17 cellular contexts compared by ENCODE assay signal in the genomic region with DNA sequence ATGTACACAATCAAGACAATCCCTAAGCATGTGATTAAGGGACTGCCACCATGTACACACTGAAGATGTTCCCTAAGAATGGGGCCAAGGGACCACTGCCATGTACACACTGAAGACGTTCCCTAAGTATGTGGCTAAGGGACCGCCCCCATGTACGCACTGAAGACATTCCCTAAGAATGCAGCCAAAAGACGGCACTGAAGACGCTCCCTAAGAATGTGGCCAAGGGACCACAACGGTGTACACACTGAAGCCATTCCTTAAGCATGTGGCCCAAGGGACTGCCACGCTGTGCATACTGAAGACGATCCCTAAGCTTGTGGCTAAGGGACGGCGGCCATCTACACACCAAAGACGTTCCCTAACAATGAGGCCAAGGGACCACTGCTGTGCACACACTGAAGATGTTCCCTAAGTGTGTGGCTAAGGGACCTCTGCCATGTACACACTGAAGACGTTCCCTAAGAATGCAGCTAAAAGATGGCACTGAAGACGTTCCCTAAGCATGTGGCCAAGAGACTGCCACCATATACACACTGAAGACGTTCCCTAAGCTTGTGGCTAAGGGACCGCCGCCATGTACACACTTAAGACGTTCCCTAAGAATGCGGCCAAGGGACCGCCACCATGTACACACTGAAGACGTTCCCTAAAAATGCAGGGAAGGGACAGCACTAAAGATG. TPM values are rescaled to one million over a fixed set of nuclear protein-coding genes. Genes with fewer than 3 reads are reported as not detected.
DNase-seq lines count a peak whose midpoint lies in the region; ATAC-seq, FAIRE-seq and TF ChIP-seq lines count a peak whose summit lies in the region.
"Had no signal": no experiment of that assay in that cellular context is flagged by ENCODE, and none has a peak within 500 bp of the region (broad histone marks: within the 10 kb centered on the region; RNA-seq: fewer than 3 reads in every experiment).

No MANE protein-coding gene starts in this region.

- 89% methylated on average over 20 of the region's 20 CpGs; no CpG with 5 or more reads in 1 of the 2 experiments for WGBS in H1 (ENCODE audit: extremely low coverage in 1 of 2, insufficient coverage in 1 of 2, insufficient read length in 1 of 2, insufficient replicate concordance in 2 of 2, low coverage in 1 of 2, low lambda C conversion rate in 2 of 2, missing lambda C conversion rate in 1 of 2), 2 experiments
- WGBS in neuronal stem cell (ENCODE audit: extremely low coverage in 2 of 2, insufficient read length in 2 of 2, insufficient replicate concordance in 1 of 2), 2 donors = no CpG with 5 or more reads among the region's 20 CpGs

- TF ChIP-seq RAD21 in H1 (IDR thresholded peaks at IDR 0.05 in 1 of 2, conservative IDR thresholded peaks at IDR 0.05 in 1 of 2; ENCODE audit: low read depth in 2 of 2, low read length in 2 of 2) = no peak; a peak in 1 of 4 replicates

- H2BK20ac ChIP-seq in H1 (ENCODE audit: low read length) = no peak overlapping the region

- peaks cover 57% of the 10 kb centered on the region for H3K4me1 ChIP-seq in Caco-2
- H3K4me1 ChIP-seq in H1 (replicated peaks in 1 of 4; ENCODE audit: control insufficient read depth in 3 of 4, insufficient read depth in 4 of 4, low read length in 3 of 4) = peaks cover 0 to 3% (median 0%) of the 10 kb centered on the region in 4 experiments; a peak in 3 of 7 replicates
- peaks cover 0 to 4% of the 10 kb centered on the region in 2 donors for H3K4me1 ChIP-seq in neuronal stem cell (ENCODE audit: control insufficient read depth in 2 of 2, insufficient read depth in 1 of 2, low read depth in 1 of 2, low read length in 2 of 2)
- H3K4me1 ChIP-seq: BLaER1 treated with 17β-estradiol and CSF1 and Interleukin-3, amounts not matched to agents 10 nM and 100 nM had no signal

- no peak overlapping the region for H3K18ac ChIP-seq in H1 (ENCODE audit: extremely low read depth, low read length)
- peak overlapping the region; percentile 56 for H3K18ac ChIP-seq in neuronal stem cell (ENCODE audit: low read length)

- H3K9me3 Mint-ChIP-seq in Caco-2 (ENCODE audit: unreplicated experiment) = no peaks in the 10 kb centered on the region

- H3K79me1 ChIP-seq in H1 (ENCODE audit: low read depth, low read length) (peaks cover 28% of the 10 kb centered on the region), neuronal stem cell (ENCODE audit: low read depth, low read length) (peaks cover 20% of the 10 kb centered on the region)

- H4K20me1 ChIP-seq in H1 (replicated peaks in 1 of 2; ENCODE audit: control insufficient read depth in 1 of 2, insufficient read depth in 2 of 2, low read length in 2 of 2) = peaks cover 0 to 3% of the 10 kb centered on the region in 2 experiments

- H3K14ac ChIP-seq in H1 (ENCODE audit: insufficient read length) (no peak overlapping the region), neuronal stem cell (ENCODE audit: low read length) (no peak overlapping the region)

- TF ChIP-seq POLR2A in H1 (IDR thresholded peaks at IDR 0.05; ENCODE audit: control extremely low read depth in 1 of 2, low read depth in 2 of 2, low read length in 2 of 2) = no peak
- TF ChIP-seq POLR2A in GM12892 (IDR thresholded peaks at IDR 0.05; ENCODE audit: low read depth, low read length) = no peak

- H3K56ac ChIP-seq in H1 (replicated peaks; ENCODE audit: insufficient read length, low read depth, low read length) = no peak overlapping the region

- peaks cover 19 to 87% of the 10 kb centered on the region in 2 experiments for H3K79me2 ChIP-seq in H1 (ENCODE audit: control insufficient read depth in 1 of 2, insufficient read depth in 2 of 2, low read length in 2 of 2)

- no peak for TF ChIP-seq EP300 in H1 (IDR thresholded peaks at IDR 0.05; ENCODE audit: borderline replicate concordance in 1 of 2, low read depth in 2 of 2, low read length in 2 of 2)

- H4K5ac ChIP-seq in H1 (ENCODE audit: insufficient read length, low read depth, low read length) = no peak overlapping the region

- H3K4me3 Mint-ChIP-seq in Caco-2 (ENCODE audit: unreplicated experiment) = no peak overlapping the region
- H3K4me3 Mint-ChIP-seq: IgD-negative memory B cell had no signal

- H3K27me3 Mint-ChIP-seq in Caco-2 (ENCODE audit: insufficient read depth, unreplicated experiment) = no peaks in the 10 kb centered on the region
- H3K27me3 Mint-ChIP-seq: IgD-negative memory B cell had no signal

- DNase-seq in Caco-2 (peak in 1 of 2 experiments; percentile 68), HEK293T (ENCODE audit: extremely low spot score) (no peak), H1 (ENCODE audit: low read depth in 1 of 2, low spot score in 2 of 2) (peak in 1 of 2 experiments; percentile 48), neuronal stem cell (ENCODE audit: low spot score) (no peak), GM12892 (ENCODE audit: insufficient read length) (no peak), RCC 7860 (ENCODE audit: low spot score) (no peak), NCI-H2107 treated with DMSO at 0.1 percent for 48 hours (lab: John Stamatoyannopoulos, UW; ENCODE audit: unreplicated experiment) (no peak)
- DNase-seq: NCI-H1930; NCI-H2171; NCI-H446 treated with DMSO at 0.1 percent for 48 hours; NK-92 treated with Interleukin-12 subunit alpha and Interleukin-12 subunit beta, amount 100 ng/mL, for 24 hours; OCI-M1 had no signal

- peak overlapping the region; percentile 96 for H3K27ac Mint-ChIP-seq in Caco-2 (ENCODE audit: unreplicated experiment)
- H3K27ac Mint-ChIP-seq: IgD-negative memory B cell had no signal

- peaks cover 37% of the 10 kb centered on the region for H3K36me3 Mint-ChIP-seq in Caco-2 (ENCODE audit: insufficient read depth, unreplicated experiment)
- H3K36me3 Mint-ChIP-seq: IgD-negative memory B cell had no signal

- H3K36me3 ChIP-seq in Caco-2 (ENCODE audit: control insufficient read depth, insufficient read depth, low read length) = 0 out of 2 replicates have a peak, but pooled peaks cover 1% of the 10 kb centered on the region
- H3K36me3 ChIP-seq in H1 (ENCODE audit: control insufficient read depth in 2 of 4, insufficient read depth in 4 of 4, low read length in 3 of 4) = peaks cover 0 to 3% (median 0%) of the 10 kb centered on the region in 4 experiments; a peak in 3 of 8 replicates
- peaks cover 0 to 5% of the 10 kb centered on the region in 2 donors for H3K36me3 ChIP-seq in neuronal stem cell (replicated peaks in 1 of 2; ENCODE audit: control insufficient read depth in 2 of 2, insufficient read depth in 2 of 2, low read length in 2 of 2)

- no peak overlapping the region for H3K4me3 ChIP-seq in Caco-2 (ENCODE audit: low read depth, low read length)
- H3K4me3 ChIP-seq in H1 (ENCODE audit: extremely low read depth in 1 of 4, insufficient read depth in 2 of 4, low read depth in 3 of 4, low read length in 4 of 4) = no peak overlapping the region
- H3K4me3 ChIP-seq in neuronal stem cell (ENCODE audit: low read length in 2 of 2) = no peak overlapping the region
- H3K4me3 ChIP-seq: BLaER1 treated with 17β-estradiol and CSF1 and Interleukin-3, amounts not matched to agents 10 nM and 100 nM had no signal

- no peak for ATAC-seq in GM21360 (IDR thresholded peaks at IDR 0.05; ENCODE audit: unreplicated experiment)

- no peak overlapping the region for H3K9ac ChIP-seq in H1 (replicated peaks in 1 of 4; ENCODE audit: extremely low read depth in 1 of 4, low read depth in 3 of 4, low read length in 3 of 4)
- no peak overlapping the region for H3K9ac ChIP-seq in neuronal stem cell (ENCODE audit: low read depth, low read length, poor library complexity)
- H3K9ac ChIP-seq: BLaER1 treated with 17β-estradiol and CSF1 and Interleukin-3, amounts not matched to agents 10 nM and 100 nM had no signal

- H4K8ac ChIP-seq in H1 (ENCODE audit: extremely low read depth, insufficient read depth, low read length) = no peak overlapping the region
- no peak overlapping the region for H4K8ac ChIP-seq in neuronal stem cell (ENCODE audit: low read depth, low read length)

- peak overlapping the region; percentile 16; the same call in 1 of the 2 replicates for H2BK5ac ChIP-seq in H1 (ENCODE audit: low read depth, low read length)
- no peak overlapping the region for H2BK5ac ChIP-seq in neuronal stem cell (ENCODE audit: low read length)

- POLR2A ChIA-PET in Caco-2 (lab: Charles Lee) = no interaction called here
- POLR2A ChIA-PET in HEK293T (lab: Yijun Ruan, JAX) = no interaction called here
- POLR2A ChIA-PET in H1 (lab: Charles Lee; ENCODE audit: partially characterized antibody) = no interaction called here

- FAIRE-seq in H1 (lab: Jason Lieb, UNC) (peak; percentile 66), GM12892 (lab: Jason Lieb, UNC) (no peak), RCC 7860 (lab: Jason Lieb, UNC) (no peak)
- FAIRE-seq: A204.1 had no signal

- H3K27ac ChIP-seq in H1 (ENCODE audit: low read depth, low read length) = no peak overlapping the region
- H3K27ac ChIP-seq in neuronal stem cell (replicated peaks; ENCODE audit: low read length) = no peak overlapping the region
- H3K27ac ChIP-seq: BLaER1 treated with 17β-estradiol and CSF1 and Interleukin-3, amounts not matched to agents 10 nM and 100 nM; RWPE1 had no signal

- H3K27me3 ChIP-seq in Caco-2 (replicated peaks; ENCODE audit: control insufficient read depth, insufficient read depth, low read length) = no peaks in the 10 kb centered on the region
- H3K27me3 ChIP-seq in H1 (replicated peaks in 1 of 4; ENCODE audit: control insufficient read depth in 3 of 4, extremely low read depth in 1 of 4, insufficient read depth in 3 of 4, low read length in 3 of 4) = no peaks in the 10 kb centered on the region
- no peaks in the 10 kb centered on the region for H3K27me3 ChIP-seq in neuronal stem cell (ENCODE audit: control insufficient read depth in 3 of 3, insufficient read depth in 3 of 3, low read depth in 1 of 3, low read length in 3 of 3)
- H3K27me3 ChIP-seq: BLaER1 treated with 17β-estradiol and CSF1 and Interleukin-3, amounts not matched to agents 10 nM and 100 nM had no signal

- H3K9me3 ChIP-seq in Caco-2 (no peaks in the 10 kb centered on the region), H1 (ENCODE audit: insufficient read depth in 2 of 2, low read depth in 1 of 2, low read length in 1 of 2) (peaks cover 6 to 7% of the 10 kb centered on the region in 2 experiments; a peak in 3 of 4 replicates), neuronal stem cell (replicated peaks in 1 of 2; ENCODE audit: control insufficient read depth in 2 of 2, insufficient read depth in 1 of 2, low read depth in 1 of 2, low read length in 2 of 2) (peaks cover 0 to 5% of the 10 kb centered on the region in 2 donors)

- H2BK12ac ChIP-seq in H1 (ENCODE audit: low read depth, low read length) (peak overlapping the region; percentile 45; the same call in 1 of the 2 replicates), neuronal stem cell (ENCODE audit: low read length) (no peak overlapping the region)

- H3K4me2 ChIP-seq in H1 (ENCODE audit: insufficient read depth in 1 of 2, low read depth in 2 of 2, low read length in 2 of 2) (no peak overlapping the region), neuronal stem cell (ENCODE audit: insufficient read depth, low read length, poor library complexity, severe bottlenecking) (no peak overlapping the region)
- H3K4me2 ChIP-seq: BLaER1 treated with 17β-estradiol and CSF1 and Interleukin-3, amounts not matched to agents 10 nM and 100 nM had no signal

- peaks cover 33% of the 10 kb centered on the region for H3K4me1 Mint-ChIP-seq in Caco-2 (ENCODE audit: low read depth, unreplicated experiment)

- CTCF ChIA-PET in Caco-2 (lab: Charles Lee) (no interaction called here), HEK293T (lab: Yijun Ruan, JAX) (no interaction called here), H1 (lab: Charles Lee; ENCODE audit: partially characterized antibody) (no interaction called here)

- peak overlapping the region; percentile 46 for H2BK15ac ChIP-seq in H1 (ENCODE audit: low read length)
- H2BK15ac ChIP-seq in neuronal stem cell (ENCODE audit: low read length) = no peak overlapping the region

- H3K23ac ChIP-seq in H1 (ENCODE audit: insufficient read length) (no peak overlapping the region), neuronal stem cell (ENCODE audit: low read depth, low read length, poor library complexity) (no peak overlapping the region)

- BruUV-seq in Caco-2 (replicated peaks; lab: Mats Ljungman, UMichigan) = no TSS peak

- intact Hi-C loops in Caco-2 (cut with micrococcal nuclease; ENCODE audit: unreplicated experiment) = no loop called here

- H2AFZ ChIP-seq in H1 (ENCODE audit: low read length) (no peak overlapping the region), neuronal stem cell (ENCODE audit: low read length) (no peak overlapping the region)

- H3K4ac ChIP-seq in H1 (replicated peaks; ENCODE audit: insufficient read length, low read depth, low read length) (no peak overlapping the region), neuronal stem cell (ENCODE audit: low read length) (no peak overlapping the region)

- H2AK5ac ChIP-seq in H1 (ENCODE audit: low read depth, low read length) (peak overlapping the region; percentile 71; the same call in 1 of the 2 replicates), neuronal stem cell (ENCODE audit: low read depth, low read length) (no peak overlapping the region)

- no peak overlapping the region for H2BK120ac ChIP-seq in H1 (replicated peaks; ENCODE audit: low read depth, low read length)
- H2BK120ac ChIP-seq in neuronal stem cell (ENCODE audit: low read depth, low read length) = no peak overlapping the region

- H3K23me2 ChIP-seq in H1 (ENCODE audit: low read depth, low read length) = no peaks in the 10 kb centered on the region

- TF ChIP-seq CTCF in Caco-2 (IDR thresholded peaks at IDR 0.05; ENCODE audit: insufficient read depth in 1 of 2, low read depth in 1 of 2, low read length in 1 of 2, severe bottlenecking in 1 of 2, unreplicated experiment in 1 of 2) = no peak
- no peak for TF ChIP-seq CTCF in H1 (IDR thresholded peaks at IDR 0.05; ENCODE audit: control extremely low read depth in 1 of 3, insufficient read depth in 1 of 3, low read depth in 1 of 3, low read length in 3 of 3)

- peak overlapping the region; percentile 20 for H4K91ac ChIP-seq in H1 (replicated peaks; ENCODE audit: insufficient read length, low read length)
- H4K91ac ChIP-seq in neuronal stem cell (ENCODE audit: low read depth, low read length, poor library complexity) = peak overlapping the region; percentile 74

RNA-seq across cellular contexts. Expression of a gene that starts 26.4 kb away (rescaled TPM):
- total RNA-seq in Caco-2 (2022) = 54.2 and 64.1 TPM in 2 replicates
- 29.1 and 35.1 TPM in 2 replicates for total RNA-seq in H1 (2021; fragmentation: NEBNext Ultra II Directional; extraction: Animal tissue kit (Norgen Biotek cat#: 25700))
- 43.4 and 46.8 TPM in 2 replicates for polyA plus RNA-seq in H1 (2011; rRNA removed)
- polyA plus RNA-seq in H1 (2011; cell fraction: cytosol; rRNA removed) = 36.5 TPM
- 54.8 TPM for polyA plus RNA-seq in H1 (2011; cell fraction: nucleus; rRNA removed)
- polyA plus RNA-seq in H1 (2012, experiment 1 of 2) = 29.2 to 34.0 TPM (median 33.8 TPM) in 4 replicates
- polyA plus RNA-seq in H1 (2012, experiment 2 of 2) = 30.9 TPM
- polyA plus RNA-seq in H1 (2013, experiment 1 of 2) = 22.1 TPM
- polyA plus RNA-seq in H1 (2013, experiment 2 of 2) = 23.6 TPM
- 51.6 and 57.5 TPM in 2 replicates for polyA minus RNA-seq in H1 (2011; rRNA and poly(A)+ RNA removed)
- 15.0 TPM for polyA minus RNA-seq in H1 (2011; cell fraction: cytosol; rRNA and poly(A)+ RNA removed)
- polyA minus RNA-seq in H1 (2011; cell fraction: nucleus; rRNA and poly(A)+ RNA removed) = 45.8 TPM
- polyA plus RNA-seq in neuronal stem cell (2013, experiment 1 of 2) = 24.5 TPM
- 24.6 TPM for polyA plus RNA-seq in neuronal stem cell (2013, experiment 2 of 2)
- 16.3 TPM for polyA plus RNA-seq in GM12892 (2012; ENCODE audit: missing spikeins)

RNA-seq across cellular contexts. Expression of a gene that starts 26.4 kb away (rescaled TPM):
- total RNA-seq in Caco-2 (2022) = 63.7 and 68.8 TPM in 2 replicates
- total RNA-seq in H1 (2021; fragmentation: NEBNext Ultra II Directional; extraction: Animal tissue kit (Norgen Biotek cat#: 25700)) = 45.8 and 46.4 TPM in 2 replicates
- polyA plus RNA-seq in H1 (2011; rRNA removed) = 28.5 and 41.4 TPM in 2 replicates
- polyA plus RNA-seq in H1 (2011; cell fraction: cytosol; rRNA removed) = 33.4 TPM
- 34.7 TPM for polyA plus RNA-seq in H1 (2011; cell fraction: nucleus; rRNA removed)
- 23.6 to 30.7 TPM (median 29.1 TPM) in 4 replicates for polyA plus RNA-seq in H1 (2012, experiment 1 of 2)
- polyA plus RNA-seq in H1 (2012, experiment 2 of 2) = 29.3 TPM
- 19.5 TPM for polyA plus RNA-seq in H1 (2013, experiment 1 of 2)
- polyA plus RNA-seq in H1 (2013, experiment 2 of 2) = 17.9 TPM
- polyA minus RNA-seq in H1 (2011; rRNA and poly(A)+ RNA removed) = 29.9 and 30.2 TPM in 2 replicates
- polyA minus RNA-seq in H1 (2011; cell fraction: cytosol; rRNA and poly(A)+ RNA removed) = 40.1 TPM
- polyA minus RNA-seq in H1 (2011; cell fraction: nucleus; rRNA and poly(A)+ RNA removed) = 31.7 TPM
- polyA plus RNA-seq in neuronal stem cell (2013, experiment 1 of 2) = 19.2 TPM
- 18.2 TPM for polyA plus RNA-seq in neuronal stem cell (2013, experiment 2 of 2)
- polyA plus RNA-seq in GM12892 (2012; ENCODE audit: missing spikeins) = 21.2 TPM
